34 cellular contexts compared by ENCODE assay signal in the genomic region with DNA sequence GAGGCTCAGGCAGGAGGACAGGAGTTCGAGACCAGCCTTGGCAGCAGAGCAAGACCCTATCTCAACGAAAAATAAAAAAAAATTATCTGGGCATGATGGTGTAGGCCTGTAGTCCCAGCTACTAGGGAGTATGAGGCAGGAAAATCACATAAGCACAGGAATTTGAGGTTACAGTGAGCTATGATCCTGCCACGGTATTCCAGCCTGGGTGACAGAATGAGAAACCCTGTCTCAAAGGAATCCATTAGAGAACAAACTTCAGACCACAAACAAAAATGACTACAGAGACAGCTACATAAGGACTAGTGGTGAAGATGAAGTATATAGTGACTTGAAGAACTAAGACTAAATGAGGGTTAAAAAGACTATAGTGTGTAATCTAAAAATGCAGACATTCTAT.
"Had no signal": no experiment of that assay in that cellular context is flagged by ENCODE, and none has a peak within 500 bp of the region (broad histone marks: within the 10 kb centered on the region; RNA-seq: fewer than 3 reads in every experiment).

No MANE protein-coding gene starts in this region.

- H3K27ac Mint-ChIP-seq: activated CD4-positive, alpha-beta memory T cell treated with anti-CD3 and anti-CD28 coated beads, Interleukin-2, amount 10 ng/mL, durations not matched to agents 7 days and 5 days; activated CD8-positive, alpha-beta memory T cell treated with anti-CD3 and anti-CD28 coated beads, Interleukin-2, amount 10 ng/mL, durations not matched to agents 7 days and 5 days; activated naive CD8-positive, alpha-beta T cell treated with anti-CD3 and anti-CD28 coated beads for 36 hours; activated T-cell treated with anti-CD3 and anti-CD28 coated beads, Interleukin-2, amount 50 U/mL, for 72 hours; activated T-helper 17 cell treated with anti-CD3 and anti-CD28 coated beads, Interleukin-2, amount 50 U/mL, for 72 hours; T-helper 1 cell treated with Interleukin-12 subunit alpha and Interleukin-12 subunit beta and Interleukin-4 antibody, amounts not matched to agents 30 μg/mL and 1 μg/mL, for 36 hours had no signal

- H3K36me3 Mint-ChIP-seq: activated CD8-positive, alpha-beta memory T cell treated with anti-CD3 and anti-CD28 coated beads, Interleukin-2, amount 10 ng/mL, durations not matched to agents 7 days and 5 days had no signal

- H3K36me3 ChIP-seq: brain microvascular endothelial cell, MG63, SJCRH30 had no signal

- DNase-seq: activated CD4-positive, alpha-beta memory T cell treated with anti-CD3 and anti-CD28 coated beads, Interleukin-2, amount 10 ng/mL, durations not matched to agents 7 days and 5 days; activated CD4-positive, alpha-beta T cell treated with anti-CD3 and anti-CD28 coated beads for 1 hour; activated CD4-positive, alpha-beta T cell treated with anti-CD3 and anti-CD28 coated beads for 48 hours; activated CD4-positive, CD25-positive, alpha-beta regulatory T cell; activated CD8-positive, alpha-beta memory T cell treated with anti-CD3 and anti-CD28 coated beads for 24 hours; activated CD8-positive, alpha-beta memory T cell treated with anti-CD3 and anti-CD28 coated beads, Interleukin-2, amount 10 ng/mL, durations not matched to agents 7 days and 5 days; activated effector memory CD4-positive, alpha-beta T cell treated with anti-CD3 and anti-CD28 coated beads, Interleukin-2, amount 50 U/mL, for 16 hours; activated naive CD4-positive, alpha-beta T cell; activated naive CD4-positive, alpha-beta T cell treated with anti-CD3 and anti-CD28 coated beads, Interleukin-2, amount 50 U/mL, for 16 hours; activated naive CD8-positive, alpha-beta T cell treated with anti-CD3 and anti-CD28 coated beads for 36 hours; activated T-cell treated with anti-CD3 and anti-CD28 coated beads, Interleukin-2, amount 50 U/mL, for 1 hour; activated T-cell treated with anti-CD3 and anti-CD28 coated beads, Interleukin-2, amount 50 U/mL, for 72 hours; amniotic stem cell; brain microvascular endothelial cell; central memory CD4-positive, alpha-beta T cell; Karpas-422; KBM-7; MG63; NCI-H1048; NCI-H1105 treated with DMSO at 0.1 percent for 48 hours; NCI-H1436 treated with DMSO at 0.1 percent for 48 hours; NCI-H1694 treated with DMSO at 0.1 percent for 48 hours; NCI-H2029; NCI-H345; NCI-H510A; NCI-H526; NCI-H748 treated with DMSO at 0.1 percent for 48 hours; NK-92 treated with Interleukin-12 subunit alpha and Interleukin-12 subunit beta, amount 100 ng/mL, for 24 hours; Right ventricle myocardium superior; SJCRH30 had no signal

- ATAC-seq: activated CD8-positive, alpha-beta memory T cell treated with anti-CD3 and anti-CD28 coated beads, Interleukin-2, amount 10 ng/mL, durations not matched to agents 7 days and 5 days; activated T-cell treated with anti-CD3 and anti-CD28 coated beads, Interleukin-2, amount 50 U/mL, for 72 hours; activated T-helper 17 cell treated with anti-CD3 and anti-CD28 coated beads, Interleukin-2, amount 50 U/mL, for 72 hours had no signal

- H3K9me3 Mint-ChIP-seq: activated CD4-positive, alpha-beta memory T cell treated with anti-CD3 and anti-CD28 coated beads, Interleukin-2, amount 10 ng/mL, durations not matched to agents 7 days and 5 days; activated naive CD8-positive, alpha-beta T cell treated with anti-CD3 and anti-CD28 coated beads for 36 hours; activated T-cell treated with anti-CD3 and anti-CD28 coated beads, Interleukin-2, amount 50 U/mL, for 72 hours; activated T-helper 17 cell treated with anti-CD3 and anti-CD28 coated beads, Interleukin-2, amount 50 U/mL, for 72 hours; T-helper 1 cell treated with Interleukin-12 subunit alpha and Interleukin-12 subunit beta and Interleukin-4 antibody, amounts not matched to agents 30 μg/mL and 1 μg/mL, for 36 hours had no signal

- H3K4me3 ChIP-seq: MG63, SJCRH30, SK-N-MC had no signal

- H3K9me3 ChIP-seq: MG63, SJCRH30 had no signal

- H3K27me3 Mint-ChIP-seq: activated CD4-positive, alpha-beta memory T cell treated with anti-CD3 and anti-CD28 coated beads, Interleukin-2, amount 10 ng/mL, durations not matched to agents 7 days and 5 days; activated CD8-positive, alpha-beta memory T cell treated with anti-CD3 and anti-CD28 coated beads, Interleukin-2, amount 10 ng/mL, durations not matched to agents 7 days and 5 days; activated naive CD8-positive, alpha-beta T cell treated with anti-CD3 and anti-CD28 coated beads for 36 hours; activated T-helper 17 cell treated with anti-CD3 and anti-CD28 coated beads, Interleukin-2, amount 50 U/mL, for 72 hours had no signal

- H3K27ac ChIP-seq: brain microvascular endothelial cell, SJCRH30, SK-N-MC, VCaP had no signal

- H3K27me3 ChIP-seq: brain microvascular endothelial cell, MG63, SJCRH30 had no signal

- H3K4me3 Mint-ChIP-seq: activated CD4-positive, alpha-beta memory T cell treated with anti-CD3 and anti-CD28 coated beads, Interleukin-2, amount 10 ng/mL, durations not matched to agents 7 days and 5 days; activated CD8-positive, alpha-beta memory T cell treated with anti-CD3 and anti-CD28 coated beads, Interleukin-2, amount 10 ng/mL, durations not matched to agents 7 days and 5 days; activated naive CD8-positive, alpha-beta T cell treated with anti-CD3 and anti-CD28 coated beads for 36 hours; activated T-cell treated with anti-CD3 and anti-CD28 coated beads, Interleukin-2, amount 50 U/mL, for 72 hours; activated T-helper 17 cell treated with anti-CD3 and anti-CD28 coated beads, Interleukin-2, amount 50 U/mL, for 72 hours; T-helper 1 cell treated with Interleukin-12 subunit alpha and Interleukin-12 subunit beta and Interleukin-4 antibody, amounts not matched to agents 30 μg/mL and 1 μg/mL, for 36 hours had no signal
